Comparison of ENCODE assay signal across 9 cellular contexts in the genomic region with DNA sequence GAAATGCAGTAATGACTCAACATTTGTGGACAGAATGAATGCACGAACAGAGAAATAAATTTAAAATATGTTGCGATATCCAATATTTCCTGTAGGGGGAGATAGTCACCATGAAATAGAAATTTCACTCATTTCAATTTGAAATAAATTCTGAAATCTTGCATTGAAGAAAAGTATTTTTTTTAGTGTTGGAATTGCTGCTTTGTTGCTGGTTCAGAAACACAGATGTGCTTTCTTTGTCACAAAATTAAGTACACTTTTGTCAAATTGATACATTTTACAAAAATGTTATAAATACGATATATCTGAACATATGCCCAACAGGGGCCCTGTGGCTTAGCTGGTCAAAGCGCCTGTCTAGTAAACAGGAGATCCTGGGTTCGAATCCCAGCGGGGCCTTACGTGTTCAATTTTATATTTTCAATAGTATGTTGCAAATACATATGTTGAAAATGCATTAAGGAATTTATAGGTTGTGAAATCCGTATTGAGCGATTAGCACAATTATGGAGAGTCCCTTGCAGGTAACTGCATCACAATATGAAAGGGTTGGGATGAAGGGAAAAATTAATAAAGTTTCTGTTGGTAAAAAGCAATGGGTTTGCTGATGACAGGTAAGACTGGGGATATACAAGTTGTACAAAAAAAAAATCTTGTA.
DNase-seq lines count a peak whose midpoint lies in the region; ATAC-seq and TF ChIP-seq lines count a peak whose summit lies in the region.
"Had no signal": no experiment of that assay in that cellular context is flagged by ENCODE, and none has a peak within 500 bp of the region (broad histone marks: within the 10 kb centered on the region; RNA-seq: fewer than 3 reads in every experiment).

No MANE protein-coding gene starts in this region.

- H3K9me3 Mint-ChIP-seq in activated naive CD8-positive, alpha-beta T cell treated with anti-CD3 and anti-CD28 coated beads for 36 hours, result no peaks in the 10 kb centered on the region

- WGBS in stomach, 5 donors, result 14 to 25% (median 20%) methylated on average over 9 of the region's 9 CpGs

- H3K9me3 ChIP-seq in BE2C (no peaks in the 10 kb centered on the region), iPS-18a (ENCODE audit: control insufficient read depth, low read depth, low read length) (no peaks in the 10 kb centered on the region), stomach (no peaks in the 10 kb centered on the region)

- no peak for ATAC-seq in HG03280 (IDR thresholded peaks at IDR 0.05; ENCODE audit: unreplicated experiment)
- no peak for ATAC-seq in HG03439 (IDR thresholded peaks at IDR 0.05; ENCODE audit: unreplicated experiment)
- ATAC-seq: right cardiac atrium had no signal

- no peak overlapping the region for H3K9ac ChIP-seq in iPS-18a (ENCODE audit: low read length)

- no peaks in the 10 kb centered on the region for H3K27me3 Mint-ChIP-seq in activated naive CD8-positive, alpha-beta T cell treated with anti-CD3 and anti-CD28 coated beads for 36 hours

- H3K4me3 Mint-ChIP-seq in activated naive CD8-positive, alpha-beta T cell treated with anti-CD3 and anti-CD28 coated beads for 36 hours, result peak overlapping the region; percentile 52

- TF ChIP-seq POLR2A in stomach (IDR thresholded peaks at IDR 0.05), result no peak

- H3K27me3 ChIP-seq in BE2C (no peaks in the 10 kb centered on the region), iPS-18a (ENCODE audit: control insufficient read depth, insufficient read depth, low read length) (no peaks in the 10 kb centered on the region), stomach (no peaks in the 10 kb centered on the region)

- H3K4me1 ChIP-seq in BE2C (no peaks in the 10 kb centered on the region), iPS-18a (ENCODE audit: control insufficient read depth, low read depth, low read length) (peaks cover 13% of the 10 kb centered on the region), stomach (peaks cover 5 to 21% (median 12%) of the 10 kb centered on the region in 4 donors)

- TF ChIP-seq CTCF in BE2C (IDR thresholded peaks at IDR 0.05; ENCODE audit: low read depth, low read length) (peak; percentile 55), GM12874 (IDR thresholded peaks at IDR 0.05; ENCODE audit: insufficient read depth, low read depth, low read length) (peak; percentile 15; the same call in 1 of the 2 replicates), stomach (IDR thresholded peaks at IDR 0.05) (peak in 5 of 7 experiments; percentile 49 to 76 (median 64))

- peak overlapping the region; percentile 16 for H3K4me3 ChIP-seq in BE2C (ENCODE audit: low read depth, low read length)
- H3K4me3 ChIP-seq in iPS-18a (ENCODE audit: low read length), result peak overlapping the region; percentile 5
- no peak overlapping the region for H3K4me3 ChIP-seq in stomach

- no peak for TF ChIP-seq EP300 in stomach (IDR thresholded peaks at IDR 0.05)

- peaks cover 25% of the 10 kb centered on the region for H3K4me1 Mint-ChIP-seq in activated naive CD8-positive, alpha-beta T cell treated with anti-CD3 and anti-CD28 coated beads for 36 hours

- intact Hi-C loops in stomach (cut with DNase I; ENCODE audit: low total_unique reads), result loop anchor here (10.0 kb wide), 1 partner anchor 733 kb away; a partner anchor contains a TSS

- no peaks in the 10 kb centered on the region for H3K36me3 Mint-ChIP-seq in activated naive CD8-positive, alpha-beta T cell treated with anti-CD3 and anti-CD28 coated beads for 36 hours

- no peaks in the 10 kb centered on the region for H3K36me3 ChIP-seq in BE2C
- H3K36me3 ChIP-seq in iPS-18a (ENCODE audit: control insufficient read depth, low read depth, low read length), result no peaks in the 10 kb centered on the region
- H3K36me3 ChIP-seq in stomach, result no peaks in the 10 kb centered on the region

- H3K27ac Mint-ChIP-seq in activated naive CD8-positive, alpha-beta T cell treated with anti-CD3 and anti-CD28 coated beads for 36 hours, result peak overlapping the region; percentile 50

- peak; percentile 68 for DNase-seq in BE2C
- DNase-seq in NCI-H345 treated with DMSO at 0.1 percent for 48 hours (lab: John Stamatoyannopoulos, UW; ENCODE audit: unreplicated experiment), result peak; percentile 50
- DNase-seq in activated naive CD8-positive, alpha-beta T cell treated with anti-CD3 and anti-CD28 coated beads for 36 hours, result no peak
- no peak for DNase-seq in stomach

- H3K27ac ChIP-seq in iPS-18a (ENCODE audit: low read length), result no peak overlapping the region
- no peak overlapping the region for H3K27ac ChIP-seq in stomach

Comparison
In these comparisons a context has a peak if more than half of its experiments do, and no peak if none do; other contexts are left out.
1. DNase-seq: peak in BE2C (single experiment) and NCI-H345 treated with DMSO at 0.1 percent for 48 hours (single experiment); none in activated naive CD8-positive, alpha-beta T cell treated with anti-CD3 and anti-CD28 coated beads for 36 hours (single experiment) and stomach (single experiment).
2. H3K4me3 ChIP-seq: peak in BE2C (single experiment) and iPS-18a (single experiment); none in stomach (0 of 4).
3. Peak in every context shown above with its lines, with median percentiles within 50 percentile points of each other: CTCF ChIP-seq.